ENCODE assay signal across 10 cellular contexts in the genomic region with DNA sequence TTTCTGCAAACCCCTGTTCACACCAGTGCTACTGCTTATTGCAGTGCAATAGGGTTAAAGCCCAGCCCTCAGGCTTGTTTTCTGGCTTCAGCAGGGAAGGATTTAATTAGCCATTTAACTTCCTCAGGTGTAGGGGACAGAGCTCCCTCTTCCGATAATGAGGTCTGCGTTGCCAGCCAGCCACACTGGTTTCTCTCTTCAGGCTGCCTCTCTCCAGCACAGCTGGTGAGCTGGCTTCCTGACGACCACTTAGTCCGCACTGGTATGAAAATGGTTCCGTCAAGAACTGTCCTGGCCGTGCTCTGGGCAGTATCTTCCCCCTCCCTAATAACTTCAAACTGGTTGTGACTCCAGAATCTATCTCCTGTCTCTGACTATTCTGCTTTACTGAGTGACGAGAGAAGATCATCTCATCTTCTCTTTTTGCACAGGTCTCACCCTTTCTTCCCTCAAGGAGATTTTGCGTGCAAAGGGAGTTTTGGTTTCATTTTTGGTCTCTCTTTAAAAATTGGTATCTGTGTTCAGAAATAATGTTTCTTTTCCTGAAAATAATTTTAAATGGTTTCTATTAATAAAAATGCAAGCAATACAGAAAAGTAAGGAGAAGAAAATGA. TPM values are rescaled to one million over a fixed set of nuclear protein-coding genes. Genes with fewer than 3 reads are reported as not detected.
DNase-seq lines count a peak whose midpoint lies in the region; ATAC-seq and TF ChIP-seq lines count a peak whose summit lies in the region.
"Had no signal": no experiment of that assay in that cellular context is flagged by ENCODE, and none has a peak within 500 bp of the region (broad histone marks: within the 10 kb centered on the region; RNA-seq: fewer than 3 reads in every experiment).

No MANE protein-coding gene starts in this region.

- POLR2A ChIA-PET in CD8-positive, alpha-beta T cell (lab: Charles Lee), result no interaction called here

- no peaks in the 10 kb centered on the region for H3K9me3 ChIP-seq in CD8-positive, alpha-beta T cell (ENCODE audit: low read length)

- H3K36me3 Mint-ChIP-seq in CD8-positive, alpha-beta T cell, result no peaks in the 10 kb centered on the region
- H3K36me3 Mint-ChIP-seq: IgD-negative memory B cell had no signal

- intact Hi-C loops in CD8-positive, alpha-beta T cell (cut with DNase I, micrococcal nuclease), result no loop called here
- intact Hi-C loops in posterior cingulate gyrus (cut with DNase I), result no loop called here

- CTCF ChIA-PET in CD8-positive, alpha-beta T cell (lab: Charles Lee), result no interaction called here

- no peak for DNase-seq in CD8-positive, alpha-beta T cell
- peak; percentile 0 for DNase-seq in RKO (ENCODE audit: low spot score)
- DNase-seq in fibroblast of villous mesenchyme (ENCODE audit: low read depth), result no peak
- DNase-seq in posterior cingulate gyrus, result peak in 8 of 10 donors; percentile 6 to 73 (median 22)
- DNase-seq in stimulated activated CD4-positive, alpha-beta T cell treated with anti-CD3 and anti-CD28 coated beads, Interleukin-15, amount 100 ng/mL, for 24 hours, result no peak
- no peak for DNase-seq in GM13977 (ENCODE audit: low spot score)

- H3K27ac Mint-ChIP-seq in CD8-positive, alpha-beta T cell, result no peak overlapping the region
- H3K27ac Mint-ChIP-seq: IgD-negative memory B cell had no signal

- no peak for ATAC-seq in CD8-positive, alpha-beta T cell
- ATAC-seq in GM19324 (IDR thresholded peaks at IDR 0.05; ENCODE audit: low FRiP score, unreplicated experiment) (peak; percentile 96), HG03342 (IDR thresholded peaks at IDR 0.05; ENCODE audit: unreplicated experiment) (peak; percentile 85)
- ATAC-seq: left colon had no signal

- H3K4me1 ChIP-seq in CD8-positive, alpha-beta T cell (ENCODE audit: insufficient read depth, low read length), result no peaks in the 10 kb centered on the region

- no peaks in the 10 kb centered on the region for H3K36me3 ChIP-seq in CD8-positive, alpha-beta T cell (ENCODE audit: insufficient read depth, low read length)

- TF ChIP-seq CTCF in CD8-positive, alpha-beta T cell (IDR thresholded peaks at IDR 0.05), result no peak
- TF ChIP-seq CTCF in fibroblast of villous mesenchyme (IDR thresholded peaks at IDR 0.05; ENCODE audit: insufficient read depth, low read depth, low read length) (no peak), GM13977 (IDR thresholded peaks at IDR 0.05; ENCODE audit: extremely low read depth, insufficient read depth, missing control alignments) (no peak)

- in situ Hi-C loops in GM13977 (cut with MboI; ENCODE audit: low pct_unique_long_range_greater_than_20kb, low sequenced_read_pairs, unreplicated experiment), result no loop called here

- peaks cover 2% of the 10 kb centered on the region for H3K4me1 Mint-ChIP-seq in CD8-positive, alpha-beta T cell (ENCODE audit: low read depth)

- no peak overlapping the region for H3K27ac ChIP-seq in CD8-positive, alpha-beta T cell (ENCODE audit: low read depth, low read length)

- no peaks in the 10 kb centered on the region for H3K27me3 Mint-ChIP-seq in CD8-positive, alpha-beta T cell (ENCODE audit: low read depth)
- H3K27me3 Mint-ChIP-seq: IgD-negative memory B cell had no signal

- H3K9me3 Mint-ChIP-seq in CD8-positive, alpha-beta T cell, result peaks cover 7% of the 10 kb centered on the region

- H3K4me3 Mint-ChIP-seq in CD8-positive, alpha-beta T cell, result peak overlapping the region; percentile 65

- peak overlapping the region; percentile 5 for H3K4me3 ChIP-seq in CD8-positive, alpha-beta T cell (ENCODE audit: low read depth, low read length)
- peak overlapping the region; percentile 51 for H3K4me3 ChIP-seq in fibroblast of villous mesenchyme (ENCODE audit: low read depth, low read length)

- H3K27me3 ChIP-seq in CD8-positive, alpha-beta T cell (ENCODE audit: insufficient read depth, low read length), result no peaks in the 10 kb centered on the region

RNA-seq across cellular contexts. Expression of a gene that starts 49.2 kb away (rescaled TPM):
- total RNA-seq in CD8-positive, alpha-beta T cell, result not detected
- under 0.01 and 0.32 TPM in 2 replicates for total RNA-seq in fibroblast of villous mesenchyme
- total RNA-seq: left colon had no signal

Comparison
In these comparisons a context has a peak if more than half of its experiments do, and no peak if none do; other contexts are left out.
1. DNase-seq: peak in RKO (single experiment) and posterior cingulate gyrus (8 of 10); none in CD8-positive, alpha-beta T cell (0 of 7), fibroblast of villous mesenchyme (single experiment), stimulated activated CD4-positive, alpha-beta T cell treated with anti-CD3 and anti-CD28 coated beads, Interleukin-15, amount 100 ng/mL, for 24 hours (single experiment) and GM13977 (single experiment).